ENCODE assay signal across 32 cellular contexts in the genomic region with DNA sequence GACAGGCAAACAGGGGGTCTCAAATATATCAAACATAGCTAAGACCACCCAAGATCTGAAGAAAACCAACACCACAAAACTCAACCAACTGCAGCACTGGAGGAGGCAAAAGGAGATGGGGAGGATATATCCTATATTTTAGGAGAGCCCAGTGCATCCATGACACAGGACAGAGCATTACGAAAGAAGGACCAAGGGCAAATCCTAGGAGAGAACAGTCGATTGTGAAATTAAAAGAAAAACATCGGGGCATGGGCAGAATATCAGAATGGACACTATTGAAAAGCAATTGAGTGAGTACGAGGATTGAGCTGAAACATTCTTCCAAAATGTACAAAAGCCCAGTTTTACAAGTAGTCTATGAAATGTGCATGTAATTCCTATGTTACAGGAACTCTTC. TPM values are rescaled to one million over a fixed set of nuclear protein-coding genes. Genes with fewer than 3 reads are reported as not detected.
"Had no signal": no experiment of that assay in that cellular context is flagged by ENCODE, and none has a peak within 500 bp of the region (broad histone marks: within the 10 kb centered on the region; RNA-seq: fewer than 3 reads in every experiment).

No MANE protein-coding gene starts in this region.

- ATAC-seq: activated CD4-positive, CD25-positive, alpha-beta regulatory T cell treated with anti-CD3 and anti-CD28 coated beads, Interleukin-2, amount 50 U/mL, for 24 hours; activated CD8-positive, alpha-beta T cell treated with anti-CD3 and anti-CD28 coated beads for 36 hours; activated naive CD8-positive, alpha-beta T cell treated with anti-CD3 and anti-CD28 coated beads, Interleukin-2, amount 50 U/mL, for 24 hours; activated T-cell treated with anti-CD3 and anti-CD28 coated beads, Interleukin-2, amount 50 U/mL, for 4 hours; activated T-helper 17 cell treated with anti-CD3 and anti-CD28 coated beads, Interleukin-2, amount 50 U/mL, for 72 hours; T-helper 17 cell had no signal

- H3K4me3 ChIP-seq: ascending aorta, breast epithelium, cardiac muscle cell, colonic mucosa, esophagus squamous epithelium had no signal

- H3K4me1 ChIP-seq: ascending aorta, breast epithelium, colonic mucosa had no signal

- DNase-seq: activated B cell treated with CpG ODN at 0.5 μM for 24 hours; activated CD4-positive, alpha-beta T cell treated with anti-CD3 and anti-CD28 coated beads for 48 hours; activated CD4-positive, alpha-beta T cell treated with anti-CD3 and anti-CD28 coated beads, Interleukin-2, amount 50 U/mL, for 1 hour; activated CD4-positive, alpha-beta T cell treated with anti-CD3 and anti-CD28 coated beads, Interleukin-2, amount 50 U/mL, for 48 hours; activated CD8-positive, alpha-beta memory T cell treated with anti-CD3 and anti-CD28 coated beads for 24 hours; activated CD8-positive, alpha-beta T cell treated with anti-CD3 and anti-CD28 coated beads for 36 hours; activated effector memory CD4-positive, alpha-beta T cell treated with anti-CD3 and anti-CD28 coated beads, Interleukin-2, amount 50 U/mL, for 16 hours; activated naive CD4-positive, alpha-beta T cell treated with anti-CD3 and anti-CD28 coated beads for 36 hours; activated naive CD8-positive, alpha-beta T cell treated with anti-CD3 and anti-CD28 coated beads for 36 hours; activated naive CD8-positive, alpha-beta T cell treated with anti-CD3 and anti-CD28 coated beads, Interleukin-2, amount 50 U/mL, for 24 hours; activated T-cell treated with anti-CD3 and anti-CD28 coated beads, Interleukin-2, amount 50 U/mL, for 4 hours; central memory CD4-positive, alpha-beta T cell; cerebellar nuclear complex; colonic mucosa; effector CD8-positive, alpha-beta T cell; esophagus squamous epithelium; head of caudate nucleus; T-helper 1 cell; T-helper 17 cell; T1000; WERI-Rb-1 had no signal

- FAIRE-seq: endothelial cell of umbilical vein, frontal cortex had no signal

- H3K9me3 ChIP-seq: colonic mucosa had no signal

- H3K27ac ChIP-seq: ascending aorta, breast epithelium, cardiac muscle cell, colonic mucosa, epithelial cell of prostate, esophagus squamous epithelium, WERI-Rb-1 had no signal

- H3K36me3 ChIP-seq: breast epithelium, cardiac muscle cell, colonic mucosa, esophagus squamous epithelium, WERI-Rb-1 had no signal

- H3K27me3 ChIP-seq: ascending aorta, breast epithelium, cardiac muscle cell, colonic mucosa, esophagus squamous epithelium had no signal

RNA-seq across cellular contexts. Expression of a gene that starts 48.5 kb away (rescaled TPM):
- total RNA-seq: activated B cell treated with CpG ODN at 0.5 μM for 24 hours; activated CD8-positive, alpha-beta T cell treated with anti-CD3 and anti-CD28 coated beads for 36 hours; activated naive CD4-positive, alpha-beta T cell treated with anti-CD3 and anti-CD28 coated beads for 36 hours; activated naive CD8-positive, alpha-beta T cell treated with anti-CD3 and anti-CD28 coated beads for 36 hours; activated T-cell treated with anti-CD3 and anti-CD28 coated beads, Interleukin-2, amount 50 U/mL, for 4 hours; activated T-helper 17 cell treated with anti-CD3 and anti-CD28 coated beads, Interleukin-2, amount 50 U/mL, for 72 hours; ascending aorta; breast epithelium; cardiac muscle cell; dermis microvascular lymphatic vessel endothelial cell; endothelial cell of umbilical vein; esophagus squamous epithelium; fibroblast of lung; fibroblast of villous mesenchyme; frontal cortex; T-helper 17 cell had no signal
- polyA plus RNA-seq: cardiac muscle cell, endothelial cell of umbilical vein had no signal
